Comparison of ENCODE assay signal across 12 cellular contexts in genomic region chr3:99825239-99825638, GRCh38. TPM values are rescaled to one million over a fixed set of nuclear protein-coding genes. Genes with fewer than 3 reads are reported as not detected.
DNase-seq lines count a peak whose midpoint lies in the region; ATAC-seq, FAIRE-seq and TF ChIP-seq lines count a peak whose summit lies in the region.
"Had no signal": no experiment of that assay in that cellular context is flagged by ENCODE, and none has a peak within 500 bp of the region (broad histone marks: within the 10 kb centered on the region; RNA-seq: fewer than 3 reads in every experiment).

No MANE protein-coding gene starts in this region.

- no peak for TF ChIP-seq POLR2A in K562 (conservative IDR thresholded peaks at IDR 0.05)

- H3K27me3 Mint-ChIP-seq in activated CD4-positive, alpha-beta T cell treated with anti-CD3 and anti-CD28 coated beads, Interleukin-2, amount 10 ng/mL, durations not matched to agents 24 days and 14 days = no peaks in the 10 kb centered on the region

- H3K36me3 Mint-ChIP-seq in activated CD4-positive, alpha-beta T cell treated with anti-CD3 and anti-CD28 coated beads, Interleukin-2, amount 10 ng/mL, durations not matched to agents 24 days and 14 days (ENCODE audit: low read depth) = peaks cover 5% of the 10 kb centered on the region

- no peak overlapping the region for H3K4me3 ChIP-seq in K562
- H3K4me3 ChIP-seq: coronary artery, heart right ventricle had no signal

- peak overlapping the region; percentile 16; the same call in 1 of the 2 replicates for H3K4me2 ChIP-seq in K562 (ENCODE audit: insufficient read depth, low read length)

- peak overlapping the region; percentile 8 for H3K27ac Mint-ChIP-seq in activated CD4-positive, alpha-beta T cell treated with anti-CD3 and anti-CD28 coated beads, Interleukin-2, amount 10 ng/mL, durations not matched to agents 24 days and 14 days
- H3K27ac Mint-ChIP-seq: T-helper 1 cell treated with Interleukin-12 subunit alpha and Interleukin-12 subunit beta and Interleukin-4 antibody, amounts not matched to agents 30 μg/mL and 1 μg/mL, for 36 hours had no signal

- peaks cover 11% of the 10 kb centered on the region; the same call in 1 of the 3 replicates for H3K36me3 ChIP-seq in K562 (ENCODE audit: control insufficient read depth, insufficient read depth, low read length)

- no peaks in the 10 kb centered on the region for H3K9me1 ChIP-seq in K562 (ENCODE audit: control insufficient read depth, insufficient read depth, low read length)

- no peak overlapping the region for H2AFZ ChIP-seq in K562 (ENCODE audit: low read depth, low read length)

- no peak for DNase-seq in activated CD4-positive, alpha-beta T cell treated with anti-CD3 and anti-CD28 coated beads, Interleukin-2, amount 10 ng/mL, durations not matched to agents 24 days and 14 days
- DNase-seq in activated CD4-positive, alpha-beta T cell treated with anti-CD3 and anti-CD28 coated beads, Interleukin-2, amount 50 U/mL, for 1 hour = no peak
- peak; percentile 35 for DNase-seq in NCI-H524 treated with DMSO at 0.1 percent for 48 hours (lab: John Stamatoyannopoulos, UW)
- peak; percentile 39 to 49 (median 40) for DNase-seq in K562 (ENCODE audit: extremely low read depth in 1 of 4, low spot score in 3 of 4)
- DNase-seq in pulmonary artery endothelial cell (ENCODE audit: low read depth, low spot score) = peak; percentile 37
- no peak for DNase-seq in GM19239 (ENCODE audit: insufficient read length, low spot score)
- DNase-seq: heart right ventricle, NCI-H345 had no signal

- peak; percentile 57 for FAIRE-seq in K562 (lab: Jason Lieb, UNC)
- no peak for FAIRE-seq in GM19239 (lab: Jason Lieb, UNC)

- POLR2A ChIA-PET in K562 (lab: Yijun Ruan, JAX) = interaction anchor here (0.6 kb wide), 1 partner anchor 24 kb away, joined by 3 read pairs; no protein-coding TSS in a partner anchor

- no peaks in the 10 kb centered on the region for H3K9me3 Mint-ChIP-seq in activated CD4-positive, alpha-beta T cell treated with anti-CD3 and anti-CD28 coated beads, Interleukin-2, amount 10 ng/mL, durations not matched to agents 24 days and 14 days
- H3K9me3 Mint-ChIP-seq: T-helper 1 cell treated with Interleukin-12 subunit alpha and Interleukin-12 subunit beta and Interleukin-4 antibody, amounts not matched to agents 30 μg/mL and 1 μg/mL, for 36 hours had no signal

- no peak for TF ChIP-seq CTCF in K562 (IDR thresholded peaks at IDR 0.05 in 2 of 3, conservative IDR thresholded peaks at IDR 0.05 in 1 of 3; ENCODE audit: insufficient read depth in 2 of 3, low read depth in 1 of 3, low read length in 3 of 3)

- peaks cover 0 to 5% of the 10 kb centered on the region in 2 experiments; a peak in 3 of 5 replicates for H3K4me1 ChIP-seq in K562 (replicated peaks in 1 of 2; ENCODE audit: control insufficient read depth in 2 of 2, insufficient read depth in 2 of 2, low read length in 2 of 2)
- H3K4me1 ChIP-seq: heart right ventricle had no signal

- H3K9ac ChIP-seq in K562 (ENCODE audit: insufficient read depth in 1 of 2, low read depth in 2 of 2, low read length in 2 of 2) = peak overlapping the region in 1 of 2 experiments; percentile 21; a peak in 1 of 4 replicates

- peak overlapping the region; percentile 59 for H3K27ac ChIP-seq in K562 (ENCODE audit: extremely low read depth, low read depth, low read length)
- H3K27ac ChIP-seq: coronary artery, heart right ventricle had no signal

- CTCF ChIA-PET in K562 (lab: Yijun Ruan, JAX; ENCODE audit: low intra/inter-chr PET ratio) = no interaction called here

- H3K9me3 ChIP-seq in K562 (replicated peaks; ENCODE audit: control insufficient read depth, insufficient read depth, low read depth, low read length) = no peaks in the 10 kb centered on the region
- H3K9me3 ChIP-seq: heart right ventricle had no signal

- in situ Hi-C loops in K562 (cut with MboI) = loop anchor here (25.0 kb wide), 2 partner anchors 237 to 787 kb away; partner anchors contain the start of gene ADGRG7

- intact Hi-C loops in activated CD4-positive, alpha-beta T cell treated with anti-CD3 and anti-CD28 coated beads, Interleukin-2, amount 10 ng/mL, durations not matched to agents 24 days and 14 days (cut with micrococcal nuclease) = no loop called here
- intact Hi-C loops in K562 (cut with micrococcal nuclease) = no loop called here

- TF ChIP-seq EP300 in K562 (IDR thresholded peaks at IDR 0.05; ENCODE audit: low read length) = peak; percentile 18; the same call in 1 of the 2 replicates

- 0% methylated on average over 1 of the region's 1 CpG for WGBS in K562 (ENCODE audit: insufficient coverage, low coverage, missing lambda C conversion rate)

- ATAC-seq in K562 (peak; percentile 74), GM18870 (IDR thresholded peaks at IDR 0.05; ENCODE audit: unreplicated experiment) (no peak), GM21825 (IDR thresholded peaks at IDR 0.05; ENCODE audit: unreplicated experiment) (no peak)
- ATAC-seq: heart right ventricle had no signal

- H3K4me3 Mint-ChIP-seq in activated CD4-positive, alpha-beta T cell treated with anti-CD3 and anti-CD28 coated beads, Interleukin-2, amount 10 ng/mL, durations not matched to agents 24 days and 14 days = no peak overlapping the region
- H3K4me3 Mint-ChIP-seq: T-helper 1 cell treated with Interleukin-12 subunit alpha and Interleukin-12 subunit beta and Interleukin-4 antibody, amounts not matched to agents 30 μg/mL and 1 μg/mL, for 36 hours had no signal

- no peak for TF ChIP-seq RAD21 in K562 (CRISPR knock-in tag; conservative IDR thresholded peaks at IDR 0.05 in 1 of 2, IDR thresholded peaks at IDR 0.05 in 1 of 2)

- H3K79me2 ChIP-seq in K562 (ENCODE audit: control insufficient read depth, insufficient read depth, low read length) = peaks cover 89% of the 10 kb centered on the region

- H4K20me1 ChIP-seq in K562 (replicated peaks; ENCODE audit: control insufficient read depth, insufficient read depth, low read length) = no peaks in the 10 kb centered on the region; the same call in 1 of the 2 replicates

- no peaks in the 10 kb centered on the region for H3K27me3 ChIP-seq in K562 (ENCODE audit: control insufficient read depth in 2 of 2, insufficient read depth in 2 of 2, low read length in 2 of 2)
- H3K27me3 ChIP-seq: heart right ventricle had no signal

- H3K4me1 Mint-ChIP-seq in activated CD4-positive, alpha-beta T cell treated with anti-CD3 and anti-CD28 coated beads, Interleukin-2, amount 10 ng/mL, durations not matched to agents 24 days and 14 days = peaks cover 23% of the 10 kb centered on the region

- no TSS peak for BruUV-seq in K562 (replicated peaks; lab: Mats Ljungman, UMichigan)

TF ChIP-seq in K562, 482 proteins besides CTCF, POLR2A, EP300 and RAD21 (continues in another document):
- TF ChIP-seq TAF9B (IDR thresholded peaks at IDR 0.05; ENCODE audit: partially characterized antibody) (peak; percentile 20), SMARCC2 (IDR thresholded peaks at IDR 0.05; ENCODE audit: low read depth) (peak; percentile 89), DACH1 (IDR thresholded peaks at IDR 0.05; ENCODE audit: partially characterized antibody) (peak; percentile 41), CBFA2T3 (IDR thresholded peaks at IDR 0.05) (peak; percentile 75), KDM1A (IDR thresholded peaks at IDR 0.05) (peak in 1 of 2 experiments; percentile 48; a peak in 1 of 4 replicates), JUN (IDR thresholded peaks at IDR 0.05; ENCODE audit: borderline replicate concordance, low read depth, low read length) (peak; percentile 83), JUN (CRISPR knock-in tag; IDR thresholded peaks at IDR 0.05; ENCODE audit: borderline replicate concordance) (no peak), PML (IDR thresholded peaks at IDR 0.05; ENCODE audit: low read length) (peak; percentile 45; the same call in 1 of the 2 replicates)
- TF ChIP-seq, protein P1, sequence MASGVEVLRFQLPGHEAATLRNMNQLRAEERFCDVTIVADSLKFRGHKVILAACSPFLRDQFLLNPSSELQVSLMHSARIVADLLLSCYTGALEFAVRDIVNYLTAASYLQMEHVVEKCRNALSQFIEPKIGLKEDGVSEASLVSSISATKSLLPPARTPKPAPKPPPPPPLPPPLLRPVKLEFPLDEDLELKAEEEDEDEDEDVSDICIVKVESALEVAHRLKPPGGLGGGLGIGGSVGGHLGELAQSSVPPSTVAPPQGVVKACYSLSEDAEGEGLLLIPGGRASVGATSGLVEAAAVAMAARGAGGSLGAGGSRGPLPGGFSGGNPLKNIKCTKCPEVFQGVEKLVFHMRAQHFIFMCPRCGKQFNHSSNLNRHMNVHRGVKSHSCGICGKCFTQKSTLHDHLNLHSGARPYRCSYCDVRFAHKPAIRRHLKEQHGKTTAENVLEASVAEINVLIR (CRISPR knock-in tag; IDR thresholded peaks at IDR 0.05) = no peak

RNA-seq across cellular contexts. Expression of gene CMSS1, which starts 7.6 kb away (rescaled TPM):
- total RNA-seq in activated CD4-positive, alpha-beta T cell treated with anti-CD3 and anti-CD28 coated beads, Interleukin-2, amount 10 ng/mL, durations not matched to agents 24 days and 14 days = 117 and 126 TPM in 2 replicates
- total RNA-seq in K562 (2011; cell fraction: chromatin; rRNA removed; ENCODE audit: low replicate concordance) = 6.1 and 22.5 TPM in 2 replicates
- 5.5 and 6.3 TPM in 2 replicates for total RNA-seq in K562 (2011; cell fraction: nucleolus; rRNA removed)
- total RNA-seq in K562 (2011; cell fraction: nucleoplasm; rRNA removed) = 17.7 and 42.3 TPM in 2 replicates
- total RNA-seq in K562 (2014; rRNA removed) (39.6 and 46.9 TPM in 2 replicates), K562 (2014; rRNA removed; fragmentation: Illumina TruSeq; extraction: Trizol) (85.3 and 86.3 TPM in 2 replicates), K562 (2015; rRNA removed; fragmentation: Illumina TruSeq; extraction: Trizol) (55.2 and 62.4 TPM in 2 replicates), K562 (2021) (75.7 and 78.7 TPM in 2 replicates), pulmonary artery endothelial cell (15.0 and 23.0 TPM in 2 replicates)
- polyA plus RNA-seq in K562 (2011; rRNA removed) (40.2 and 56.1 TPM in 2 replicates), K562 (2014; fragmentation: Illumina TruSeq; extraction: Trizol) (58.4 and 72.3 TPM in 2 replicates), K562 (2014; fragmentation: Nextera tagmentation; extraction: Ambion mirVana) (100 to 1,000 TPM in 1 of 2 experiments, 10 to 100 TPM in 1; 73.0 to 109 TPM), K562 (2014; rRNA removed) (50.6 and 63.8 TPM in 2 replicates)
- polyA plus RNA-seq in K562 (2011; cell fraction: cytosol; rRNA removed) = 9.6 and 11.7 TPM in 2 replicates
- polyA plus RNA-seq in K562 (2011; cell fraction: nucleus; rRNA removed) = 9.8 and 11.2 TPM in 2 replicates
- polyA plus RNA-seq in K562 (2012) = 52.3 and 62.0 TPM in 2 replicates
- polyA minus RNA-seq in K562 (2011; rRNA and poly(A)+ RNA removed) = 21.4 and 25.6 TPM in 2 replicates
- 23.0 and 36.2 TPM in 2 replicates for polyA minus RNA-seq in K562 (2011; cell fraction: cytosol; rRNA and poly(A)+ RNA removed)
- polyA minus RNA-seq in K562 (2011; cell fraction: nucleus; rRNA and poly(A)+ RNA removed) = 11.2 and 12.4 TPM in 2 replicates

Comparison
In these comparisons a context has a peak if more than half of its experiments do, and no peak if none do; other contexts are left out.
1. DNase-seq: peak in NCI-H524 treated with DMSO at 0.1 percent for 48 hours (single experiment), K562 (4 of 4) and pulmonary artery endothelial cell (single experiment); none in activated CD4-positive, alpha-beta T cell treated with anti-CD3 and anti-CD28 coated beads, Interleukin-2, amount 10 ng/mL, durations not matched to agents 24 days and 14 days (single experiment), activated CD4-positive, alpha-beta T cell treated with anti-CD3 and anti-CD28 coated beads, Interleukin-2, amount 50 U/mL, for 1 hour (single experiment) and GM19239 (single experiment).